In the genomic region with DNA sequence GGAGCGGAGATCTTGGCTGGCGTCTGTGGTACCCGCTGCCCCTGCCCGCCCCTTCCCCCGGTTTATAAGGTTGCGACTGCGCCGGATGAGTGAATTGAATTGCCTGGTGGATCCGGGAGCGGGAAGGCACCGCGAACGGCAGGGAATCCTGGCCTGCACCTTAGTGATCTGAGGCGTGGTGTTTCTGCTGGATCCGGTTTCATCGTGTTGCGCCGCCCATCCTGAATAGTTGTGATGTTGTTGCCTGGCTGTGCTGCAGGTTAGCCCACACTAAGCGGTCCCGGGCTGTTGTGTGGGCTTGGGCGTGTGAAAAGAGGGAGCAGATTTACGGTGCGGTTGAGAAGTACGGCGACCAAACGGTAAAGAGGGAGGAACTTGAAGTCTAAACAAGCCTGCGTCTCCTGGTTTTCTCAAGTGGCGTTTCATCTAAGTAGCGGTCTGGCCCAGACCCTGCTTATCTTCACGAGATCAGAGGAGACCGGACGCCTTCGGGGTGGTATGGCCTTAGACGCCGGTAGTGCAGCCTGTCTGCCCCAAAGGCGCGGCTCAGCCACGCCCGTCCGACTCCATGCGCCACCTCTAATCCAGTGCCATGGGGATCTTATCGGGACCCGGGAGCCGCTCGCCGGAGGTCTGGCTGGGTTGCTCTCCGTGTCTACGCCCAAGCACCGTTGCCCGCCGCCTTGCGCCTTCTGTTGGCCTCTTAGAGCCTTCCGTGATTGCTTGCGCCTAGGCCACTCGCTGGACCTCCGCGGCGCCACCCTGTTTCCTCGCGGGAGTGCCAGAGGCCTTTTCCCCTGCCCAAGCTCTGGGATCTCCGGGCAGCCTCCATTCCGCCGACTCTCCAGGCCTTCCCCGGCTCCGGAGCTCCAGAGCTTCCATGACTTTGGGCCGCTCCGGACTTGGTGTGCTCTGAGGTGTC, we compare ENCODE assay signal across 8 cellular contexts.
DNase-seq lines count a peak whose midpoint lies in the region; ATAC-seq and TF ChIP-seq lines count a peak whose summit lies in the region.

No MANE protein-coding gene starts in this region.

- H3K4me1 Mint-ChIP-seq in CD4-positive, alpha-beta T cell (ENCODE audit: low read depth): peaks cover 38% of the 10 kb centered on the region
- peaks cover 30% of the 10 kb centered on the region for H3K4me1 Mint-ChIP-seq in activated naive CD8-positive, alpha-beta T cell treated with anti-CD3 and anti-CD28 coated beads, Interleukin-2, amount 50 U/mL, for 24 hours

- H3K9me3 Mint-ChIP-seq in CD4-positive, alpha-beta T cell: no peaks in the 10 kb centered on the region
- H3K9me3 Mint-ChIP-seq in activated naive CD8-positive, alpha-beta T cell treated with anti-CD3 and anti-CD28 coated beads, Interleukin-2, amount 50 U/mL, for 24 hours: no peaks in the 10 kb centered on the region

- TF ChIP-seq POLR2A in sigmoid colon (IDR thresholded peaks at IDR 0.05): no peak

- peak in 3 of 10 experiments; percentile 4 to 37 (median 7) for DNase-seq in CD4-positive, alpha-beta T cell
- DNase-seq in NCI-H82 treated with DMSO at 0.1 percent for 48 hours (lab: John Stamatoyannopoulos, UW; ENCODE audit: unreplicated experiment) (peak; percentile 55), iPS DF 19.7 (ENCODE audit: low read depth, low spot score) (peak; percentile 17), sigmoid colon (peak; percentile 68), inferior parietal cortex (ENCODE audit: extremely low spot score) (no peak)
- DNase-seq in activated naive CD8-positive, alpha-beta T cell treated with anti-CD3 and anti-CD28 coated beads, Interleukin-2, amount 50 U/mL, for 24 hours: peak; percentile 27

- H3K27me3 ChIP-seq in CD4-positive, alpha-beta T cell (ENCODE audit: control insufficient read depth, insufficient read depth, low read length): peaks cover 59% of the 10 kb centered on the region
- H3K27me3 ChIP-seq in sigmoid colon: peaks cover 46 to 63% (median 59%) of the 10 kb centered on the region in 3 donors

- no peak overlapping the region for H3K27ac ChIP-seq in CD4-positive, alpha-beta T cell (ENCODE audit: low read depth, low read length)
- H3K27ac ChIP-seq in sigmoid colon: no peak overlapping the region

- 1% methylated on average over 67 of the region's 67 CpGs for WGBS in sigmoid colon, 2 donors

- H3K36me3 ChIP-seq in sigmoid colon: no peaks in the 10 kb centered on the region

- peaks cover 0 to 20% (median 19%) of the 10 kb centered on the region in 4 donors for H3K4me1 ChIP-seq in sigmoid colon

- H3K27ac Mint-ChIP-seq in CD4-positive, alpha-beta T cell: peak overlapping the region; percentile 78
- H3K27ac Mint-ChIP-seq in activated naive CD8-positive, alpha-beta T cell treated with anti-CD3 and anti-CD28 coated beads, Interleukin-2, amount 50 U/mL, for 24 hours: peak overlapping the region; percentile 16

- POLR2A ChIA-PET in CD4-positive, alpha-beta T cell (lab: Charles Lee): no interaction called here

- H3K36me3 Mint-ChIP-seq in CD4-positive, alpha-beta T cell (ENCODE audit: low read depth): peaks cover 13% of the 10 kb centered on the region
- no peaks in the 10 kb centered on the region for H3K36me3 Mint-ChIP-seq in activated naive CD8-positive, alpha-beta T cell treated with anti-CD3 and anti-CD28 coated beads, Interleukin-2, amount 50 U/mL, for 24 hours (ENCODE audit: low read depth)

- intact Hi-C loops in CD4-positive, alpha-beta T cell (cut with DNase I, micrococcal nuclease): no loop called here
- intact Hi-C loops in sigmoid colon (cut with DNase I): no loop called here

- TF ChIP-seq EP300 in sigmoid colon (IDR thresholded peaks at IDR 0.05): no peak

- peaks cover 56% of the 10 kb centered on the region for H3K27me3 Mint-ChIP-seq in CD4-positive, alpha-beta T cell
- H3K27me3 Mint-ChIP-seq in activated naive CD8-positive, alpha-beta T cell treated with anti-CD3 and anti-CD28 coated beads, Interleukin-2, amount 50 U/mL, for 24 hours: peaks cover 56% of the 10 kb centered on the region

- no peaks in the 10 kb centered on the region for H3K9me3 ChIP-seq in CD4-positive, alpha-beta T cell (ENCODE audit: control insufficient read depth, low read length)
- H3K9me3 ChIP-seq in sigmoid colon: no peaks in the 10 kb centered on the region

- H3K4me3 ChIP-seq in sigmoid colon: peak overlapping the region; percentile 7 to 44 (median 26)

- CTCF ChIA-PET in CD4-positive, alpha-beta T cell (lab: Charles Lee): interaction anchor here (0.5 kb wide), 1 partner anchor 12 kb away, joined by 3 read pairs; no protein-coding TSS in a partner anchor

- peak; percentile 43 for ATAC-seq in CD4-positive, alpha-beta T cell (ENCODE audit: poor library complexity)
- peak; percentile 40 for ATAC-seq in HG03103 (IDR thresholded peaks at IDR 0.05; ENCODE audit: low read depth, unreplicated experiment)
- peak; percentile 48 for ATAC-seq in activated naive CD8-positive, alpha-beta T cell treated with anti-CD3 and anti-CD28 coated beads, Interleukin-2, amount 50 U/mL, for 24 hours
- ATAC-seq in HG03025 (IDR thresholded peaks at IDR 0.05; ENCODE audit: low FRiP score, unreplicated experiment): no peak

- peak overlapping the region; percentile 92 for H3K4me3 Mint-ChIP-seq in CD4-positive, alpha-beta T cell
- peak overlapping the region; percentile 88 for H3K4me3 Mint-ChIP-seq in activated naive CD8-positive, alpha-beta T cell treated with anti-CD3 and anti-CD28 coated beads, Interleukin-2, amount 50 U/mL, for 24 hours

- no peak for TF ChIP-seq CTCF in CD4-positive, alpha-beta T cell (IDR thresholded peaks at IDR 0.05)
- TF ChIP-seq CTCF in sigmoid colon (IDR thresholded peaks at IDR 0.05): no peak
